Comparison of ENCODE assay signal across 8 cellular contexts in the genomic region with DNA sequence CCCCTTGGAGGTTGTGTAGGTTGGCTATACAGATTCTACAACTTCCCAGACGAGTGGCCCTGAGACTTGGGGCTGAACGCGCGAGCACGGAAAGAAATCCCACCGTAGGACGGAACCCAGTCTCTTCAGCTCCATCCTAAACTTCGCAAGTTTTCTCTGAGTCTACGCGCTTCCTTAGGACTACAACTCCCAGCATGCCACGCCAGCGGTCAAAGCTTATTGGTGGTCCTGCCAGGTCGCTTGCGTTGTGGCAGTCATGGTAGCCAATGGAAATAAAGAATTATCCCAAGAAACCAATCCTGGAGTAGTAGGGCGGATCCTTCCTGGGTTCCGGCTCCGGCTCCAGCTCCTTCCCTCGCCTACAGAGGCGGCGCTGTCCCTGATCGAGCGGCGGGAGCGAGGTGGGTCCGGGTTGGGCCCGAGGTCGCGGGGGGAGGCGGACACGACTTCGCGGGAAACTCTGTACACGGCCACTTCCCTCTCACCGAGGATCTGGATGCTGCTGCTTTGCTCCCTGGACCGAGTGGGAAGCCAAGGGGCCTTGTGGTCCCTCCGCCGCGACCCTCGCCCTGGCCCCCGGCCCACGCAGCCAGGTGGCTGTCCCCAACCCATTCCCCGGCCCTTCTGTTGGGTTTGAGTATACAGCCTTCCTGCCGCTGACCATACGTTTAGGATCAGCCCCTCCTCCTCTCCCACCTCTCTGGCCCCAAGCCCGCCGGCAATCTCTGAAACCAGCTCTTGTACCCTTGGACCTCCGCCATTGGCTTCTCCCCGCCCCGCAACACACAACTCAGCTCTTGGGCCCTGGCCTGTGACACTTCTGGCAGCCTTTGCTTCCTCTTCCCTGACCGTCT. TPM values are rescaled to one million over a fixed set of nuclear protein-coding genes. Genes with fewer than 3 reads are reported as not detected.
A peak's percentile ranks its signal among the peaks of the same experiment; 100 is the strongest.
DNase-seq lines count a peak whose midpoint lies in the region; TF ChIP-seq lines count a peak whose summit lies in the region.

A gene with protein sequence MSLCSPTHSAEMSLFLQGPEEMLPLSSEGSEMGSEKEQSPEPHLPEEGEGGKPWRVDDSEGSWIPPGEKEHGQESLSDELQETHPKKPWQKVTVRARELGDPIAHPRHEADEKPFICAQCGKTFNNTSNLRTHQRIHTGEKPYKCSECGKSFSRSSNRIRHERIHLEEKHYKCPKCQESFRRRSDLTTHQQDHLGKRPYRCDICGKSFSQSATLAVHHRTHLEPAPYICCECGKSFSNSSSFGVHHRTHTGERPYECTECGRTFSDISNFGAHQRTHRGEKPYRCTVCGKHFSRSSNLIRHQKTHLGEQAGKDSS (plus strand): TSS at position 357 of the 854 bp plus-strand sequence. CDS start 3,046 bp downstream, outside the sequence.

- H3K4me1 ChIP-seq in Caco-2: no peaks in the 10 kb centered on the region; the same call in 1 of the 2 replicates
- H3K4me1 ChIP-seq in endocrine pancreas (ENCODE audit: control insufficient read depth, insufficient read depth, low read length): peaks cover 6% of the 10 kb centered on the region
- peaks cover 7% of the 10 kb centered on the region for H3K4me1 ChIP-seq in mesendoderm (ENCODE audit: control insufficient read depth, low read depth, low read length)

- peak within 1 kb of the TSS; percentile 70 for H3K23ac ChIP-seq in mesendoderm (ENCODE audit: low read length)

- H3K9ac ChIP-seq in endocrine pancreas (ENCODE audit: control insufficient read depth, insufficient read depth, low read length) (peak within 1 kb of the TSS; percentile 98), mesendoderm (ENCODE audit: low read length) (peak within 1 kb of the TSS; percentile 86)

- H2BK120ac ChIP-seq in mesendoderm (ENCODE audit: low read depth, low read length): no peak within 1 kb of the TSS

- peak within 1 kb of the TSS; percentile 94 for H3K27ac Mint-ChIP-seq in Caco-2 (ENCODE audit: unreplicated experiment)

- CTCF ChIA-PET in Caco-2 (lab: Charles Lee): interaction anchor here (0.6 to 1.7 kb wide), 11 partner anchors 9 to 531 kb away, joined by 3 to 19 read pairs (median 4); a partner anchor contains a TSS

- peaks cover 10% of the 10 kb centered on the region for H3K4me1 Mint-ChIP-seq in Caco-2 (ENCODE audit: low read depth, unreplicated experiment)

- H3K4me3 ChIP-seq in Caco-2 (ENCODE audit: low read depth, low read length) (peak within 1 kb of the TSS; percentile 75), endocrine pancreas (ENCODE audit: control insufficient read depth, insufficient read depth, low read length) (peak within 1 kb of the TSS; percentile 84), mesendoderm (ENCODE audit: low read length) (peak within 1 kb of the TSS; percentile 72)

- H3K4me2 ChIP-seq in mesendoderm (ENCODE audit: low read length): peak within 1 kb of the TSS; percentile 84

- H3K36me3 ChIP-seq in Caco-2 (ENCODE audit: control insufficient read depth, insufficient read depth, low read length) (no peaks in the 10 kb centered on the region), endocrine pancreas (ENCODE audit: control insufficient read depth, insufficient read depth, low read length) (no peaks in the 10 kb centered on the region), mesendoderm (ENCODE audit: control insufficient read depth, insufficient read depth, low read length) (peaks cover 2% of the 10 kb centered on the region)

- peak within 1 kb of the TSS; percentile 17 for H2BK5ac ChIP-seq in mesendoderm (ENCODE audit: low read length)

- peaks cover 26% of the 10 kb centered on the region for H3K36me3 Mint-ChIP-seq in Caco-2 (ENCODE audit: insufficient read depth, unreplicated experiment)

- no peak within 1 kb of the TSS for H3K27ac ChIP-seq in mesendoderm (ENCODE audit: low read depth, low read length)

- intact Hi-C loops in Caco-2 (cut with micrococcal nuclease; ENCODE audit: unreplicated experiment): no loop called here

- no peak within 1 kb of the TSS for H4K8ac ChIP-seq in mesendoderm (ENCODE audit: low read depth, low read length)

- WGBS in mesendoderm (ENCODE audit: extremely low coverage, insufficient coverage, low lambda C conversion rate): no CpG with 5 or more reads among the region's 50 CpGs

- no peak within 1 kb of the TSS for H2BK15ac ChIP-seq in mesendoderm (replicated peaks; ENCODE audit: low read depth)

- peak within 1 kb of the TSS; percentile 70 for H3K18ac ChIP-seq in mesendoderm (ENCODE audit: low read length)

- H3K9me3 Mint-ChIP-seq in Caco-2 (ENCODE audit: unreplicated experiment): no peaks in the 10 kb centered on the region

- no peaks in the 10 kb centered on the region for H3K27me3 Mint-ChIP-seq in Caco-2 (ENCODE audit: insufficient read depth, unreplicated experiment)

- H4K5ac ChIP-seq in mesendoderm (ENCODE audit: low read length): no peak within 1 kb of the TSS

- peaks cover 13% of the 10 kb centered on the region for H3K79me1 ChIP-seq in mesendoderm (ENCODE audit: low read length)

- H3K27me3 ChIP-seq in Caco-2 (replicated peaks; ENCODE audit: control insufficient read depth, insufficient read depth, low read length) (no peaks in the 10 kb centered on the region), endocrine pancreas (ENCODE audit: control insufficient read depth, insufficient read depth, low read length) (no peaks in the 10 kb centered on the region), mesendoderm (ENCODE audit: insufficient read depth, low read length, poor library complexity) (no peaks in the 10 kb centered on the region)

- H2AK5ac ChIP-seq in mesendoderm (ENCODE audit: low read length): peak within 1 kb of the TSS; percentile 20

- peak in 1 of 2 experiments; percentile 44 for TF ChIP-seq CTCF in Caco-2 (IDR thresholded peaks at IDR 0.05; ENCODE audit: insufficient read depth in 1 of 2, low read depth in 1 of 2, low read length in 1 of 2, severe bottlenecking in 1 of 2, unreplicated experiment in 1 of 2)
- TF ChIP-seq CTCF in GM20000 (IDR thresholded peaks at IDR 0.05; ENCODE audit: extremely low read depth, missing control alignments): peak; percentile 17

- peak within 1 kb of the TSS; percentile 95 for H3K56ac ChIP-seq in mesendoderm (ENCODE audit: low read length)

- H3K9me3 ChIP-seq in Caco-2: no peaks in the 10 kb centered on the region
- H3K9me3 ChIP-seq in endocrine pancreas (ENCODE audit: control insufficient read depth, low read length): no peaks in the 10 kb centered on the region

- peak within 1 kb of the TSS; percentile 62 for H3K4ac ChIP-seq in mesendoderm (ENCODE audit: low read depth, low read length)

- POLR2A ChIA-PET in Caco-2 (lab: Charles Lee): interaction anchor here (0.6 to 1.8 kb wide), 8 partner anchors 10 to 360 kb away, joined by 3 to 13 read pairs (median 4); a partner anchor contains a TSS

- peak within 1 kb of the TSS; percentile 100 for H3K4me3 Mint-ChIP-seq in Caco-2 (ENCODE audit: unreplicated experiment)

- BruUV-seq in Caco-2 (replicated peaks; lab: Mats Ljungman, UMichigan): no TSS peak

- H3K79me2 ChIP-seq in mesendoderm (ENCODE audit: control insufficient read depth, insufficient read depth, low read length): peaks cover 11% of the 10 kb centered on the region

- peak; percentile 90 to 93 for DNase-seq in Caco-2
- DNase-seq in GM20000 (ENCODE audit: low spot score): peak; percentile 93
- peak; percentile 96 for DNase-seq in HT-29 (ENCODE audit: low spot score)
- peak; percentile 97 for DNase-seq in NOMO-1 treated with DMSO at 0.1 percent for 48 hours (lab: John Stamatoyannopoulos, UW; ENCODE audit: unreplicated experiment)
- peak; percentile 46 to 72 (median 69) for DNase-seq in activated CD8-positive, alpha-beta memory T cell treated with anti-CD3 and anti-CD28 coated beads for 48 hours (ENCODE audit: low read depth in 2 of 3, low spot score in 2 of 3)
- peak; percentile 99 for DNase-seq in mesendoderm
- DNase-seq in stimulated activated CD8-positive, alpha-beta memory T cell treated with anti-CD3 and anti-CD28 coated beads, Interleukin-15, amount 100 ng/mL, for 1 hour (ENCODE audit: low read depth): peak; percentile 74

RNA-seq across cellular contexts. Expression of the gene that starts here (rescaled TPM):
- 6.2 and 7.8 TPM in 2 replicates for total RNA-seq in Caco-2 (2022)
- 5.5 and 6.5 TPM in 2 replicates for total RNA-seq in HT-29 (2014; rRNA removed; shearing (Covaris generic))
- polyA plus RNA-seq in mesendoderm (2013, experiment 1 of 2): 11.2 TPM
- 12.6 TPM for polyA plus RNA-seq in mesendoderm (2013, experiment 2 of 2)
